ENCODE assay signal across 10 cellular contexts in the genomic region with DNA sequence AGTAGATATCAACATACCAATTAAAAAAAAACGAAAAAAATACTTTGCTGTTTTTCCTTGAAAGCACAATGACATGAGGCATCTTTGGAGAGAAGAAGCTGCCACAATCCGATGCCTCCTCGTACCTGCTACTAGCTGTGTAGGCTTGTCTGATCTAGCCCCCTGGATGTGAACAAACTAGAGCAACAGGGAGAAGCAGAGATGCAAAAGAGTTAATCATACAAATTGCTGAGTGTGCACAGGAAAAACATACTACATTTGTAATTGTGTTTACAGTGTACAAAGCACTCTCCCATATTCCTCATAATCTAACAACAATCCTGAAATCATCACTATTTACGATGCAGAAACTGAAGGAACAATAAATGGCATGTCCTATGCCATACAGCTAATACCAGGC.
DNase-seq lines count a peak whose midpoint lies in the region; ATAC-seq and TF ChIP-seq lines count a peak whose summit lies in the region.
"Had no signal": no experiment of that assay in that cellular context is flagged by ENCODE, and none has a peak within 500 bp of the region (broad histone marks: within the 10 kb centered on the region; RNA-seq: fewer than 3 reads in every experiment).

No MANE protein-coding gene starts in this region.

- H3K27ac Mint-ChIP-seq in CD14-positive monocyte = peak overlapping the region; percentile 96 to 100 (median 99)

- DNase-seq in CD14-positive monocyte (ENCODE audit: low spot score) = no peak
- peak; percentile 20 for DNase-seq in NAMALWA (ENCODE audit: low spot score)
- DNase-seq in colonic mucosa = no peak
- no peak for DNase-seq in sigmoid colon
- no peak for DNase-seq in cerebellum (ENCODE audit: low spot score)
- DNase-seq in WERI-Rb-1 = no peak
- no peak for DNase-seq in DMS53 (lab: John Stamatoyannopoulos, UW)
- DNase-seq: foreskin melanocyte, NCI-H2171 treated with DMSO at 0.1 percent for 48 hours had no signal

- intact Hi-C loops in CD14-positive monocyte (cut with micrococcal nuclease) = loop anchor here (5.0 to 10.0 kb wide), 3 partner anchors 50 to 232 kb away; partner anchors contain the start of gene CTNNB1 (in 1 of the 2)
- intact Hi-C loops in colonic mucosa (cut with DNase I) = loop anchor here (5.0 to 10.0 kb wide), 2 partner anchors 232 to 390 kb away; no protein-coding TSS in a partner anchor
- intact Hi-C loops in sigmoid colon (cut with DNase I) = no loop called here

- no peak for TF ChIP-seq EP300 in sigmoid colon (IDR thresholded peaks at IDR 0.05)

- peaks cover 0 to 5% (median 1%) of the 10 kb centered on the region in 7 donors for H3K9me3 Mint-ChIP-seq in CD14-positive monocyte

- no peak for ATAC-seq in GM18907 (IDR thresholded peaks at IDR 0.05; ENCODE audit: unreplicated experiment)

- 75 to 82% methylated on average over 4 of the region's 4 CpGs for WGBS in sigmoid colon, 2 donors

- no peaks in the 10 kb centered on the region for H3K9me3 ChIP-seq in colonic mucosa
- no peaks in the 10 kb centered on the region for H3K9me3 ChIP-seq in sigmoid colon
- no peaks in the 10 kb centered on the region for H3K9me3 ChIP-seq in WERI-Rb-1 (ENCODE audit: severe bottlenecking)

- H3K36me3 Mint-ChIP-seq in CD14-positive monocyte = peaks cover 2 to 6% of the 10 kb centered on the region in 2 donors

- H3K4me3 ChIP-seq in colonic mucosa (no peak overlapping the region), sigmoid colon (no peak overlapping the region), WERI-Rb-1 (ENCODE audit: low read depth, low read length) (no peak overlapping the region)

- H3K4me1 ChIP-seq in colonic mucosa = peaks cover 15% of the 10 kb centered on the region
- H3K4me1 ChIP-seq in sigmoid colon = peaks cover 0 to 45% (median 39%) of the 10 kb centered on the region in 4 donors

- peak overlapping the region in 1 of 2 donors; percentile 68 for H3K4me3 Mint-ChIP-seq in CD14-positive monocyte

- peak overlapping the region; percentile 60 for H3K27ac ChIP-seq in colonic mucosa
- peak overlapping the region; percentile 53 to 76 (median 70) for H3K27ac ChIP-seq in sigmoid colon
- H3K27ac ChIP-seq in WERI-Rb-1 = no peak overlapping the region

- H3K27me3 Mint-ChIP-seq in CD14-positive monocyte (ENCODE audit: low read depth in 3 of 3) = peaks cover 0 to 9% (median 3%) of the 10 kb centered on the region in 3 donors

- no peak for TF ChIP-seq POLR2A in sigmoid colon (IDR thresholded peaks at IDR 0.05)

- no peak overlapping the region for H3K9ac ChIP-seq in colonic mucosa (ENCODE audit: low read depth in 2 of 2, low read length in 2 of 2)

- H3K4me1 Mint-ChIP-seq in CD14-positive monocyte = peaks cover 33% of the 10 kb centered on the region

- no peaks in the 10 kb centered on the region for H3K27me3 ChIP-seq in colonic mucosa
- no peaks in the 10 kb centered on the region for H3K27me3 ChIP-seq in sigmoid colon
- no peaks in the 10 kb centered on the region for H3K27me3 ChIP-seq in WERI-Rb-1 (ENCODE audit: insufficient read depth, low read depth, severe bottlenecking)

- H3K36me3 ChIP-seq in colonic mucosa (no peaks in the 10 kb centered on the region), sigmoid colon (no peaks in the 10 kb centered on the region), WERI-Rb-1 (no peaks in the 10 kb centered on the region)

- no peak for TF ChIP-seq CTCF in CD14-positive monocyte (IDR thresholded peaks at IDR 0.05)
- no peak for TF ChIP-seq CTCF in colonic mucosa (IDR thresholded peaks at IDR 0.05)
- no peak for TF ChIP-seq CTCF in sigmoid colon (IDR thresholded peaks at IDR 0.05)
- TF ChIP-seq CTCF in WERI-Rb-1 (IDR thresholded peaks at IDR 0.05; ENCODE audit: low read depth, low read length) = no peak
